In genomic region chr1:16063226-16063829, GRCh38 we compare ENCODE assay signal across 1 cellular context.
TF ChIP-seq lines count a peak whose summit lies in the region.

No MANE protein-coding gene starts in this region.

TF ChIP-seq in WTC11, 78 proteins besides CTCF, POLR2A, EP300 and RAD21 (continued from another document):
- TF ChIP-seq PRDM15 (CRISPR knock-in tag; IDR thresholded peaks at IDR 0.05), result 0 out of 2 replicates have a peak, but pooled peaks have one; percentile 13
- TF ChIP-seq CBFB (CRISPR knock-in tag; IDR thresholded peaks at IDR 0.05; ENCODE audit: low read depth), result no peak
- no peak for TF ChIP-seq FOXK1 (CRISPR knock-in tag; IDR thresholded peaks at IDR 0.05)
- 0 out of 2 replicates have a peak, but pooled peaks have one; percentile 1 for TF ChIP-seq HMGA2 (CRISPR knock-in tag; IDR thresholded peaks at IDR 0.05)
- TF ChIP-seq AR (CRISPR knock-in tag; IDR thresholded peaks at IDR 0.05), result no peak
- TF ChIP-seq ATF6 (CRISPR knock-in tag; IDR thresholded peaks at IDR 0.05), result no peak
- TF ChIP-seq NFYB (CRISPR knock-in tag; conservative IDR thresholded peaks at IDR 0.05; ENCODE audit: low read depth), result no peak
- TF ChIP-seq JUN (CRISPR knock-in tag; IDR thresholded peaks at IDR 0.05), result no peak
TF ChIP-seq in WTC11: peak in this region for 2.
